Comparison of ENCODE assay signal across 20 cellular contexts in the genomic region with DNA sequence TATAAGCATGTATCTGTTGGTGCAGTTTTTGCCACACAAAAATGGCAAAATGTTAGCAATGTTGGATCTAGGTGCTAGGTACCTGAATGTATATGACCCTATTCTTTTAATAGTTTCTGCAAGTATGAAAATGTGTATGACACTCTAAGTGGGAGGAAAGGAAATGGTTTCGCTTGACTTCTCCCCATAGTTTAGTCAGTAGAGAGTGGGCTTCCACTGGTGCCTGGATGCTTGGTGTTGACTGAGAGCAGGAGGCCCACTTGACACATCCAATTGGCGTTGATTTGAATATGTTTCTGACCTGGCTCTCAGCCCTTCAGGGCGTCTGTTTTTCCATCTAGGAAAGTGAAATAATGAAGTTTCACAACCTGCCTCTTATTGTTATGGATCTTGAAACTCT. TPM values are rescaled to one million over a fixed set of nuclear protein-coding genes. Genes with fewer than 3 reads are reported as not detected.
DNase-seq lines count a peak whose midpoint lies in the region; ATAC-seq lines count a peak whose summit lies in the region.
"Had no signal": no experiment of that assay in that cellular context is flagged by ENCODE, and none has a peak within 500 bp of the region (broad histone marks: within the 10 kb centered on the region; RNA-seq: fewer than 3 reads in every experiment).

No MANE protein-coding gene starts in this region.

- no peaks in the 10 kb centered on the region for H3K27me3 Mint-ChIP-seq in stimulated activated naive B cell treated with anti-CD40 and anti-IgM and Interleukin-4, amounts not matched to agents 10 μg/mL and 1 μg/mL and 100 μg/mL, for 72 hours
- H3K27me3 Mint-ChIP-seq: T-cell had no signal

- no peak overlapping the region for H4K91ac ChIP-seq in neuronal stem cell (ENCODE audit: low read depth, low read length, poor library complexity)

- H2AK5ac ChIP-seq in neuronal stem cell (ENCODE audit: low read depth, low read length): no peak overlapping the region

- DNase-seq in activated CD8-positive, alpha-beta memory T cell treated with anti-CD3 and anti-CD28 coated beads for 24 hours: peak; percentile 19
- no peak for DNase-seq in activated CD8-positive, alpha-beta memory T cell treated with anti-CD3 and anti-CD28 coated beads, Interleukin-2, amount 50 U/mL, for 4 hours
- no peak for DNase-seq in stimulated activated naive B cell treated with anti-CD40 and anti-IgM and Interleukin-4, amounts not matched to agents 10 μg/mL and 1 μg/mL and 100 μg/mL, for 72 hours
- DNase-seq in activated T-cell treated with anti-CD3 and anti-CD28 coated beads, Interleukin-2, amount 50 U/mL, for 48 hours: no peak
- DNase-seq in neuronal stem cell (ENCODE audit: low spot score): no peak
- no peak for DNase-seq in activated naive CD4-positive, alpha-beta T cell (lab: John Stamatoyannopoulos, UW)
- DNase-seq: activated CD4-positive, alpha-beta memory T cell treated with anti-CD3 and anti-CD28 coated beads, Interleukin-2, amount 10 ng/mL, durations not matched to agents 7 days and 5 days; left ventricle myocardium superior; NCI-H1694; NCI-H2227 treated with DMSO at 0.1 percent for 48 hours; stimulated activated CD4-positive, alpha-beta T cell treated with anti-CD3 and anti-CD28 coated beads, Interleukin-15, amount 100 ng/mL, for 24 hours; T-cell had no signal

- H3K23ac ChIP-seq in neuronal stem cell (ENCODE audit: low read depth, low read length, poor library complexity): no peak overlapping the region

- H3K36me3 Mint-ChIP-seq in stimulated activated naive B cell treated with anti-CD40 and anti-IgM and Interleukin-4, amounts not matched to agents 10 μg/mL and 1 μg/mL and 100 μg/mL, for 72 hours: no peaks in the 10 kb centered on the region
- H3K36me3 Mint-ChIP-seq: T-cell had no signal

- ATAC-seq in GM21576 (IDR thresholded peaks at IDR 0.05; ENCODE audit: unreplicated experiment): peak; percentile 69
- peak; percentile 64 for ATAC-seq in HG03095 (IDR thresholded peaks at IDR 0.05; ENCODE audit: unreplicated experiment)
- peak; percentile 60 to 84 for ATAC-seq in stimulated activated naive B cell treated with anti-CD40 and anti-IgM and Interleukin-4, amounts not matched to agents 10 μg/mL and 1 μg/mL and 100 μg/mL, for 72 hours (replicated peaks)
- ATAC-seq: left ventricle myocardium superior, Right ventricle myocardium inferior, T-cell had no signal

- H3K9me3 ChIP-seq in neuronal stem cell (replicated peaks in 1 of 2; ENCODE audit: control insufficient read depth in 2 of 2, insufficient read depth in 1 of 2, low read depth in 1 of 2, low read length in 2 of 2): no peaks in the 10 kb centered on the region
- H3K9me3 ChIP-seq: BLaER1, neutrophil, right atrium auricular region had no signal

- no peak overlapping the region for H2BK120ac ChIP-seq in neuronal stem cell (ENCODE audit: low read depth, low read length)

- no peaks in the 10 kb centered on the region for H3K27me3 ChIP-seq in neuronal stem cell (ENCODE audit: control insufficient read depth in 3 of 3, insufficient read depth in 3 of 3, low read depth in 1 of 3, low read length in 3 of 3)
- H3K27me3 ChIP-seq: BLaER1, neutrophil, right atrium auricular region had no signal

- H3K27ac Mint-ChIP-seq in stimulated activated naive B cell treated with anti-CD40 and anti-IgM and Interleukin-4, amounts not matched to agents 10 μg/mL and 1 μg/mL and 100 μg/mL, for 72 hours: peak overlapping the region; percentile 42
- H3K27ac Mint-ChIP-seq: activated CD4-positive, alpha-beta memory T cell treated with anti-CD3 and anti-CD28 coated beads, Interleukin-2, amount 10 ng/mL, durations not matched to agents 7 days and 5 days; activated T-helper 1 cell treated with anti-CD3 and anti-CD28 coated beads, Interleukin-12 subunit alpha, Interleukin-12 subunit beta, Interleukin-2, Interleukin-4 antibody, amounts not matched to agents 30 ng/mL and 10 ng/mL and 1 ng/mL, durations not matched to agents 14 hours and 24 hours and 36 hours; T-cell had no signal

- H3K4me1 Mint-ChIP-seq in stimulated activated naive B cell treated with anti-CD40 and anti-IgM and Interleukin-4, amounts not matched to agents 10 μg/mL and 1 μg/mL and 100 μg/mL, for 72 hours: peaks cover 9 to 22% of the 10 kb centered on the region in 2 donors
- H3K4me1 Mint-ChIP-seq: activated CD4-positive, alpha-beta memory T cell treated with anti-CD3 and anti-CD28 coated beads, Interleukin-2, amount 10 ng/mL, durations not matched to agents 7 days and 5 days had no signal

- no peak overlapping the region for H3K4me3 ChIP-seq in neuronal stem cell (ENCODE audit: low read length in 2 of 2)
- H3K4me3 ChIP-seq: BLaER1, right atrium auricular region had no signal

- no peaks in the 10 kb centered on the region for H3K9me3 Mint-ChIP-seq in stimulated activated naive B cell treated with anti-CD40 and anti-IgM and Interleukin-4, amounts not matched to agents 10 μg/mL and 1 μg/mL and 100 μg/mL, for 72 hours
- H3K9me3 Mint-ChIP-seq: activated CD4-positive, alpha-beta memory T cell treated with anti-CD3 and anti-CD28 coated beads, Interleukin-2, amount 10 ng/mL, durations not matched to agents 7 days and 5 days; activated T-helper 1 cell treated with anti-CD3 and anti-CD28 coated beads, Interleukin-12 subunit alpha, Interleukin-12 subunit beta, Interleukin-2, Interleukin-4 antibody, amounts not matched to agents 30 ng/mL and 10 ng/mL and 1 ng/mL, durations not matched to agents 14 hours and 24 hours and 36 hours; T-cell had no signal

- no peak overlapping the region for H4K8ac ChIP-seq in neuronal stem cell (ENCODE audit: low read depth, low read length)

- H3K18ac ChIP-seq in neuronal stem cell (ENCODE audit: low read length): no peak overlapping the region

- WGBS in neuronal stem cell (ENCODE audit: extremely low coverage in 2 of 2, insufficient read length in 2 of 2, insufficient replicate concordance in 1 of 2), 2 donors: no CpG with 5 or more reads among the region's 3 CpGs

- no peak overlapping the region for H2BK12ac ChIP-seq in neuronal stem cell (ENCODE audit: low read length)

- no peak overlapping the region for H2BK15ac ChIP-seq in neuronal stem cell (ENCODE audit: low read length)

- H3K4me1 ChIP-seq in neuronal stem cell (ENCODE audit: control insufficient read depth in 2 of 2, insufficient read depth in 1 of 2, low read depth in 1 of 2, low read length in 2 of 2): no peaks in the 10 kb centered on the region
- H3K4me1 ChIP-seq: right atrium auricular region had no signal

- H3K27ac ChIP-seq in neuronal stem cell (replicated peaks; ENCODE audit: low read length): no peak overlapping the region
- H3K27ac ChIP-seq: BLaER1, neutrophil, right atrium auricular region had no signal

- no peaks in the 10 kb centered on the region for H3K36me3 ChIP-seq in neuronal stem cell (replicated peaks in 1 of 2; ENCODE audit: control insufficient read depth in 2 of 2, insufficient read depth in 2 of 2, low read length in 2 of 2)
- H3K36me3 ChIP-seq: BLaER1, neutrophil, right atrium auricular region had no signal

- H3K4ac ChIP-seq in neuronal stem cell (ENCODE audit: low read length): no peak overlapping the region

- no peak overlapping the region for H3K14ac ChIP-seq in neuronal stem cell (ENCODE audit: low read length)

- no peaks in the 10 kb centered on the region for H3K79me1 ChIP-seq in neuronal stem cell (ENCODE audit: low read depth, low read length)

- H3K9ac ChIP-seq in neuronal stem cell (ENCODE audit: low read depth, low read length, poor library complexity): no peak overlapping the region
- H3K9ac ChIP-seq: BLaER1 had no signal

- H2AFZ ChIP-seq in neuronal stem cell (ENCODE audit: low read length): no peak overlapping the region

- no peak overlapping the region for H3K4me2 ChIP-seq in neuronal stem cell (ENCODE audit: insufficient read depth, low read length, poor library complexity, severe bottlenecking)
- H3K4me2 ChIP-seq: BLaER1 had no signal

- no peak overlapping the region for H3K4me3 Mint-ChIP-seq in stimulated activated naive B cell treated with anti-CD40 and anti-IgM and Interleukin-4, amounts not matched to agents 10 μg/mL and 1 μg/mL and 100 μg/mL, for 72 hours
- H3K4me3 Mint-ChIP-seq: activated CD4-positive, alpha-beta memory T cell treated with anti-CD3 and anti-CD28 coated beads, Interleukin-2, amount 10 ng/mL, durations not matched to agents 7 days and 5 days; activated T-helper 1 cell treated with anti-CD3 and anti-CD28 coated beads, Interleukin-12 subunit alpha, Interleukin-12 subunit beta, Interleukin-2, Interleukin-4 antibody, amounts not matched to agents 30 ng/mL and 10 ng/mL and 1 ng/mL, durations not matched to agents 14 hours and 24 hours and 36 hours; T-cell had no signal

- H2BK5ac ChIP-seq in neuronal stem cell (ENCODE audit: low read length): no peak overlapping the region

RNA-seq across cellular contexts. Expression of gene GABRR1, which starts 41.8 kb away (rescaled TPM):
- polyA plus RNA-seq in neuronal stem cell (2013, experiment 1 of 2): not detected
- polyA plus RNA-seq in neuronal stem cell (2013, experiment 2 of 2): not detected
- polyA plus RNA-seq: adipose tissue had no signal

RNA-seq across cellular contexts. Expression of gene GABRR2, which starts 56.2 kb away (rescaled TPM):
- 0.11 TPM for polyA plus RNA-seq in neuronal stem cell (2013, experiment 1 of 2)
- 0.08 TPM for polyA plus RNA-seq in neuronal stem cell (2013, experiment 2 of 2)
